1 cellular context compared by ENCODE assay signal in genomic region chr6:2744206-2744771, GRCh38.
TF ChIP-seq lines count a peak whose summit lies in the region.

No MANE protein-coding gene starts in this region.

TF ChIP-seq in H1, 55 proteins besides CTCF, POLR2A, EP300 and RAD21:
- no peak for TF ChIP-seq SP2 (IDR thresholded peaks at IDR 0.05; ENCODE audit: low read length)
- no peak for TF ChIP-seq CREB1 (IDR thresholded peaks at IDR 0.05)
- no peak for TF ChIP-seq RXRA (IDR thresholded peaks at IDR 0.05; ENCODE audit: insufficient read depth, low read depth, low read length)
- TF ChIP-seq CHD7 (IDR thresholded peaks at IDR 0.05; ENCODE audit: insufficient replicate concordance, low read length) = no peak
- TF ChIP-seq SIRT6 (IDR thresholded peaks at IDR 0.05; ENCODE audit: low read length) = no peak
- no peak for TF ChIP-seq RFX5 (IDR thresholded peaks at IDR 0.05; ENCODE audit: borderline replicate concordance, low read depth, low read length)
- TF ChIP-seq ATF2 (IDR thresholded peaks at IDR 0.05; ENCODE audit: low read length) = no peak
- no peak for TF ChIP-seq TEAD4 (IDR thresholded peaks at IDR 0.05; ENCODE audit: low read depth, low read length)
- no peak for TF ChIP-seq HDAC2 (IDR thresholded peaks at IDR 0.05; ENCODE audit: borderline replicate concordance in 1 of 2, low read depth in 2 of 2, low read length in 2 of 2)
- no peak for TF ChIP-seq EGR1 (IDR thresholded peaks at IDR 0.05; ENCODE audit: borderline replicate concordance, low read depth, low read length)
- no peak for TF ChIP-seq NANOG (IDR thresholded peaks at IDR 0.05; ENCODE audit: insufficient read depth, low read depth, low read length, poor library complexity, severe bottlenecking)
- TF ChIP-seq YY1 (IDR thresholded peaks at IDR 0.05; ENCODE audit: low read depth, low read length) = no peak
- TF ChIP-seq EZH2 (IDR thresholded peaks at IDR 0.05; ENCODE audit: low read depth, low read length, severe bottlenecking) = no peak
- no peak for TF ChIP-seq SUZ12 (IDR thresholded peaks at IDR 0.05; ENCODE audit: low read length)
- TF ChIP-seq KDM5A (IDR thresholded peaks at IDR 0.05; ENCODE audit: low read length) = no peak
- TF ChIP-seq HDAC6 (IDR thresholded peaks at IDR 0.05; ENCODE audit: low read depth, low read length) = no peak
- TF ChIP-seq RBBP5 (IDR thresholded peaks at IDR 0.05; ENCODE audit: borderline replicate concordance, low read depth, low read length) = no peak
- no peak for TF ChIP-seq ZNF274 (IDR thresholded peaks at IDR 0.05; ENCODE audit: borderline replicate concordance, extremely low read depth, low read length)
- TF ChIP-seq TCF12 (IDR thresholded peaks at IDR 0.05; ENCODE audit: low read depth, low read length) = no peak
- no peak for TF ChIP-seq TAF7 (optimal IDR thresholded peaks at IDR 0.05; ENCODE audit: borderline replicate concordance, low read depth, low read length)
